Comparison of ENCODE assay signal across 12 cellular contexts in genomic region chr22:17131686-17132085, GRCh38. TPM values are rescaled to one million over a fixed set of nuclear protein-coding genes. Genes with fewer than 3 reads are reported as not detected.
DNase-seq lines count a peak whose midpoint lies in the region; TF ChIP-seq lines count a peak whose summit lies in the region.
"Had no signal": no experiment of that assay in that cellular context is flagged by ENCODE, and none has a peak within 500 bp of the region (broad histone marks: within the 10 kb centered on the region; RNA-seq: fewer than 3 reads in every experiment).

No MANE protein-coding gene starts in this region.

- no peak overlapping the region for H4K8ac ChIP-seq in mesendoderm (ENCODE audit: low read depth, low read length)

- H3K27ac ChIP-seq in OCI-LY7 (ENCODE audit: low read depth, low read length, poor library complexity, severe bottlenecking) (no peak overlapping the region), mesendoderm (ENCODE audit: low read depth, low read length) (no peak overlapping the region)
- H3K27ac ChIP-seq: SJSA1 had no signal

- POLR2A ChIA-PET in OCI-LY7 (lab: Charles Lee) = interaction anchor here (0.6 to 1.8 kb wide), 4 partner anchors 12 to 1011 kb away, joined by 3 to 5 read pairs (median 3); no protein-coding TSS in a partner anchor

- H3K36me3 ChIP-seq in OCI-LY7 (ENCODE audit: insufficient read depth, low read length) (peaks cover 1% of the 10 kb centered on the region; the same call in 1 of the 2 replicates), mesendoderm (ENCODE audit: control insufficient read depth, insufficient read depth, low read length) (no peaks in the 10 kb centered on the region)
- H3K36me3 ChIP-seq: SJSA1 had no signal

- H2AK5ac ChIP-seq in mesendoderm (ENCODE audit: low read length) = no peak overlapping the region

- no peaks in the 10 kb centered on the region for H3K9me3 Mint-ChIP-seq in immature natural killer cell
- H3K9me3 Mint-ChIP-seq: activated T-helper 17 cell treated with anti-CD3 and anti-CD28 coated beads, Interleukin-2, amount 50 U/mL, for 72 hours; nephron; stimulated activated effector memory CD8-positive, alpha-beta T cell treated with anti-CD3 and anti-CD28 coated beads, Interleukin-12 subunit alpha, Interleukin-12 subunit beta, amount 100 ng/mL, for 72 hours had no signal

- H3K9me3 ChIP-seq in OCI-LY7 (ENCODE audit: low read length) = no peaks in the 10 kb centered on the region
- H3K9me3 ChIP-seq: SJSA1 had no signal

- DNase-seq in D341Med (ENCODE audit: low spot score) (peak; percentile 62), NCI-H1092 treated with DMSO at 0.1 percent for 48 hours (lab: John Stamatoyannopoulos, UW) (peak; percentile 50), OCI-LY7 (ENCODE audit: low spot score) (no peak), mesendoderm (peak; percentile 49), immature natural killer cell (no peak)
- no peak for DNase-seq in stimulated activated naive CD4-positive, alpha-beta T cell (lab: John Stamatoyannopoulos, UW)
- no peak for DNase-seq in activated T-cell treated with anti-CD3 and anti-CD28 coated beads, Interleukin-2, amount 50 U/mL, for 1 hour
- no peak for DNase-seq in activated naive CD4-positive, alpha-beta T cell (lab: John Stamatoyannopoulos, UW)

- no peaks in the 10 kb centered on the region for H4K20me1 ChIP-seq in OCI-LY7 (ENCODE audit: insufficient read depth, low read length)

- H3K36me3 Mint-ChIP-seq in immature natural killer cell = peaks cover 0 to 8% (median 0%) of the 10 kb centered on the region in 3 donors

- no peaks in the 10 kb centered on the region for H3K27me3 ChIP-seq in mesendoderm (ENCODE audit: insufficient read depth, low read length, poor library complexity)
- H3K27me3 ChIP-seq: SJSA1 had no signal

- H3K4me2 ChIP-seq in OCI-LY7 (ENCODE audit: low read length) (peak overlapping the region; percentile 50; the same call in 1 of the 2 replicates), mesendoderm (ENCODE audit: low read length) (no peak overlapping the region)

- H2AFZ ChIP-seq in OCI-LY7 (ENCODE audit: low read length) = no peak overlapping the region

- H3K56ac ChIP-seq in mesendoderm (ENCODE audit: low read length) = no peak overlapping the region

- no peak overlapping the region for H3K18ac ChIP-seq in mesendoderm (ENCODE audit: low read length)

- intact Hi-C loops in OCI-LY7 (cut with micrococcal nuclease; ENCODE audit: unreplicated experiment) = no loop called here

- CTCF ChIA-PET in OCI-LY7 (lab: Charles Lee; ENCODE audit: unreplicated experiment) = interaction anchor here (0.7 kb wide), 1 partner anchor 214 kb away, joined by 3 read pairs; no protein-coding TSS in a partner anchor

- no peak overlapping the region for H3K4me3 Mint-ChIP-seq in immature natural killer cell
- H3K4me3 Mint-ChIP-seq: activated T-helper 17 cell treated with anti-CD3 and anti-CD28 coated beads, Interleukin-2, amount 50 U/mL, for 72 hours; nephron; stimulated activated effector memory CD8-positive, alpha-beta T cell treated with anti-CD3 and anti-CD28 coated beads, Interleukin-12 subunit alpha, Interleukin-12 subunit beta, amount 100 ng/mL, for 72 hours had no signal

- no peaks in the 10 kb centered on the region for H3K79me2 ChIP-seq in OCI-LY7 (ENCODE audit: insufficient read depth, low read depth, low read length)
- no peaks in the 10 kb centered on the region for H3K79me2 ChIP-seq in mesendoderm (ENCODE audit: control insufficient read depth, insufficient read depth, low read length)

- no peak overlapping the region for H2BK5ac ChIP-seq in mesendoderm (ENCODE audit: low read length)

- no peaks in the 10 kb centered on the region for H3K79me1 ChIP-seq in mesendoderm (ENCODE audit: low read length)

- no peak overlapping the region for H4K5ac ChIP-seq in mesendoderm (ENCODE audit: low read length)

- H3K4me1 ChIP-seq in OCI-LY7 (ENCODE audit: insufficient read depth, low read length, poor library complexity, severe bottlenecking) (peaks cover 12% of the 10 kb centered on the region), mesendoderm (ENCODE audit: control insufficient read depth, low read depth, low read length) (no peaks in the 10 kb centered on the region)
- H3K4me1 ChIP-seq: SJSA1 had no signal

- no peak overlapping the region for H3K4ac ChIP-seq in mesendoderm (ENCODE audit: low read depth, low read length)

- TF ChIP-seq CTCF in OCI-LY7 (conservative IDR thresholded peaks at IDR 0.05; ENCODE audit: low read length) = no peak

- H3K27ac Mint-ChIP-seq in immature natural killer cell = no peak overlapping the region
- H3K27ac Mint-ChIP-seq: activated T-helper 17 cell treated with anti-CD3 and anti-CD28 coated beads, Interleukin-2, amount 50 U/mL, for 72 hours; nephron; stimulated activated effector memory CD8-positive, alpha-beta T cell treated with anti-CD3 and anti-CD28 coated beads, Interleukin-12 subunit alpha, Interleukin-12 subunit beta, amount 100 ng/mL, for 72 hours had no signal

- H2BK120ac ChIP-seq in mesendoderm (ENCODE audit: low read depth, low read length) = no peak overlapping the region

- no peak overlapping the region for H3K9ac ChIP-seq in mesendoderm (ENCODE audit: low read length)

- H2BK15ac ChIP-seq in mesendoderm (replicated peaks; ENCODE audit: low read depth) = no peak overlapping the region

- BruUV-seq in OCI-LY7 (replicated peaks; lab: Mats Ljungman, UMichigan) = no TSS peak

- H3K9me2 ChIP-seq in OCI-LY7 (ENCODE audit: insufficient read depth, low read length) = no peaks in the 10 kb centered on the region

- H3K4me3 ChIP-seq in OCI-LY7 (ENCODE audit: low read depth, low read length, poor library complexity, severe bottlenecking) (no peak overlapping the region), mesendoderm (ENCODE audit: low read length) (no peak overlapping the region)
- H3K4me3 ChIP-seq: SJSA1 had no signal

- no CpG with 5 or more reads among the region's 5 CpGs for WGBS in mesendoderm (ENCODE audit: extremely low coverage, insufficient coverage, low lambda C conversion rate)

- no peak overlapping the region for H3K23ac ChIP-seq in mesendoderm (ENCODE audit: low read length)

- H3K4me1 Mint-ChIP-seq in immature natural killer cell = no peaks in the 10 kb centered on the region
- H3K4me1 Mint-ChIP-seq: nephron had no signal

- peaks cover 0 to 6% (median 0%) of the 10 kb centered on the region in 3 donors for H3K27me3 Mint-ChIP-seq in immature natural killer cell (ENCODE audit: low read depth in 3 of 3)
- H3K27me3 Mint-ChIP-seq: activated T-helper 17 cell treated with anti-CD3 and anti-CD28 coated beads, Interleukin-2, amount 50 U/mL, for 72 hours had no signal

RNA-seq across cellular contexts. Expression of gene TMEM121B, which starts 10.5 kb away (rescaled TPM):
- total RNA-seq in OCI-LY7 (2014; rRNA removed; shearing (Covaris generic)) = 0.32 and 0.33 TPM in 2 replicates
- 0.09 and 0.15 TPM in 2 replicates for total RNA-seq in OCI-LY7 (2022)
- polyA plus RNA-seq in mesendoderm (2013, experiment 1 of 2) = 2.2 TPM
- polyA plus RNA-seq in mesendoderm (2013, experiment 2 of 2) = 2.3 TPM
- polyA plus RNA-seq in immature natural killer cell = not detected

RNA-seq across cellular contexts. Expression of gene HDHD5, which starts 27.4 kb away (rescaled TPM):
- total RNA-seq in OCI-LY7 (2014; rRNA removed; shearing (Covaris generic)) = 77.3 and 84.6 TPM in 2 replicates
- 60.3 and 77.4 TPM in 2 replicates for total RNA-seq in OCI-LY7 (2022)
- 30.6 TPM for polyA plus RNA-seq in mesendoderm (2013, experiment 1 of 2)
- 29.4 TPM for polyA plus RNA-seq in mesendoderm (2013, experiment 2 of 2)
- polyA plus RNA-seq in immature natural killer cell = 10 to 100 TPM; 47.0 to 67.7 (median 47.3) TPM

RNA-seq across cellular contexts. Expression of gene IL17RA, which starts 46.9 kb away (rescaled TPM):
- total RNA-seq in OCI-LY7 (2014; rRNA removed; shearing (Covaris generic)) = 5.5 and 7.8 TPM in 2 replicates
- total RNA-seq in OCI-LY7 (2022) = 10.9 and 12.5 TPM in 2 replicates
- polyA plus RNA-seq in mesendoderm (2013, experiment 1 of 2) = 5.0 TPM
- polyA plus RNA-seq in mesendoderm (2013, experiment 2 of 2) = 5.0 TPM
- polyA plus RNA-seq in immature natural killer cell = 10 to 100 TPM; 12.8 to 21.0 (median 14.6) TPM

Comparison
In these comparisons a context has a peak if more than half of its experiments do, and no peak if none do; other contexts are left out.
1. DNase-seq: peak in D341Med (single experiment), NCI-H1092 treated with DMSO at 0.1 percent for 48 hours (single experiment) and mesendoderm (single experiment); none in OCI-LY7 (single experiment), immature natural killer cell (0 of 3), stimulated activated naive CD4-positive, alpha-beta T cell (0 of 6), activated T-cell treated with anti-CD3 and anti-CD28 coated beads, Interleukin-2, amount 50 U/mL, for 1 hour (single experiment) and activated naive CD4-positive, alpha-beta T cell (0 of 4).